In genomic region chr18:77114070-77114563, GRCh38 we compare ENCODE assay signal across 11 cellular contexts. TPM values are rescaled to one million over a fixed set of nuclear protein-coding genes. Genes with fewer than 3 reads are reported as not detected.
A peak's percentile ranks its signal among the peaks of the same experiment; 100 is the strongest.
DNase-seq lines count a peak whose midpoint lies in the region; ATAC-seq, FAIRE-seq and TF ChIP-seq lines count a peak whose summit lies in the region.
"Had no signal": no experiment of that assay in that cellular context is flagged by ENCODE, and none has a peak within 500 bp of the region (broad histone marks: within the 10 kb centered on the region; RNA-seq: fewer than 3 reads in every experiment).

No MANE protein-coding gene starts in this region.

- in situ Hi-C loops in GM23248 (cut with MboI), result no loop called here

- H3F3A ChIP-seq in GM23248 (ENCODE audit: insufficient read depth) (peaks cover 24% of the 10 kb centered on the region), smooth muscle cell (ENCODE audit: low read depth) (peaks cover 5% of the 10 kb centered on the region)

- H4K20me1 ChIP-seq in GM23248 (ENCODE audit: insufficient read depth) (no peaks in the 10 kb centered on the region), smooth muscle cell (ENCODE audit: low read depth) (no peaks in the 10 kb centered on the region)

- H3K9me2 ChIP-seq in GM23248 (ENCODE audit: insufficient read depth), result no peaks in the 10 kb centered on the region

- no peak for ATAC-seq in left lung
- ATAC-seq in GM18505 (IDR thresholded peaks at IDR 0.05; ENCODE audit: unreplicated experiment), result no peak

- peaks cover 13% of the 10 kb centered on the region for H3K4me1 ChIP-seq in GM23248 (ENCODE audit: insufficient read depth)
- H3K4me1 ChIP-seq in adrenal gland (replicated peaks in 1 of 2), result peaks cover 9 to 28% of the 10 kb centered on the region in 2 donors
- H3K4me1 ChIP-seq in left lung, result peaks cover 26 to 64% of the 10 kb centered on the region in 2 donors
- H3K4me1 ChIP-seq in smooth muscle cell (ENCODE audit: low read depth), result peaks cover 4% of the 10 kb centered on the region

- H3K4me3 ChIP-seq in GM23248 (peak overlapping the region; percentile 18; the same call in 1 of the 2 replicates), adrenal gland (no peak overlapping the region), left lung (peak overlapping the region in 1 of 2 donors; percentile 27), smooth muscle cell (peak overlapping the region; percentile 6)

- H3K27me3 ChIP-seq in GM23248 (replicated peaks; ENCODE audit: insufficient read depth), result no peaks in the 10 kb centered on the region
- no peaks in the 10 kb centered on the region for H3K27me3 ChIP-seq in adrenal gland
- H3K27me3 ChIP-seq in left lung, result no peaks in the 10 kb centered on the region
- H3K27me3 ChIP-seq in smooth muscle cell (ENCODE audit: low read depth), result no peaks in the 10 kb centered on the region

- FAIRE-seq in HTR-8/SVneo (lab: Jason Lieb, UNC), result no peak
- FAIRE-seq: endometrium had no signal

- H3K27ac ChIP-seq in GM23248 (peak overlapping the region; percentile 79), adrenal gland (peak overlapping the region in 4 of 5 donors; percentile 42 to 90 (median 77)), left lung (peak overlapping the region; percentile 90 to 96), smooth muscle cell (ENCODE audit: low read depth) (peak overlapping the region; percentile 62)

- H3K9ac ChIP-seq in GM23248 (peak overlapping the region; percentile 67), smooth muscle cell (ENCODE audit: low read depth) (no peak overlapping the region)

- H3K4me2 ChIP-seq in GM23248 (ENCODE audit: unreplicated experiment), result peak overlapping the region; percentile 60
- H3K4me2 ChIP-seq in smooth muscle cell, result peak overlapping the region; percentile 72

- intact Hi-C loops in adrenal gland (cut with DNase I) (no loop called here), left lung (cut with DNase I) (loop anchor here in 1 of 2 donors (10.0 kb wide), 1 partner anchor 49 kb away; no protein-coding TSS in a partner anchor)

- TF ChIP-seq POLR2A in adrenal gland (IDR thresholded peaks at IDR 0.05) (no peak), GM18505 (IDR thresholded peaks at IDR 0.05; ENCODE audit: borderline replicate concordance, extremely low read depth, insufficient read depth, insufficient read length) (no peak)

- no peak for DNase-seq in GM23248
- DNase-seq in adrenal gland, result no peak
- no peak for DNase-seq in left lung
- DNase-seq in smooth muscle cell (lab: John Stamatoyannopoulos, UW; ENCODE audit: unreplicated experiment), result no peak
- no peak for DNase-seq in HTR-8/SVneo (ENCODE audit: insufficient read length, low spot score)
- DNase-seq in T1000 (lab: John Stamatoyannopoulos, UW), result no peak
- DNase-seq in NAMALWA (ENCODE audit: low spot score), result no peak
- DNase-seq: activated T-cell treated with anti-CD3 and anti-CD28 coated beads for 4 hours, NCI-H1417 had no signal

- no peaks in the 10 kb centered on the region for H3K36me3 ChIP-seq in GM23248 (ENCODE audit: low read depth)
- no peaks in the 10 kb centered on the region for H3K36me3 ChIP-seq in adrenal gland (replicated peaks in 1 of 2)
- H3K36me3 ChIP-seq in left lung, result peaks cover 0 to 5% of the 10 kb centered on the region in 2 donors
- no peaks in the 10 kb centered on the region for H3K36me3 ChIP-seq in smooth muscle cell (ENCODE audit: low read depth)

- H3K9me3 ChIP-seq in GM23248 (ENCODE audit: low read depth), result no peaks in the 10 kb centered on the region
- H3K9me3 ChIP-seq in adrenal gland (replicated peaks in 1 of 3), result no peaks in the 10 kb centered on the region
- H3K9me3 ChIP-seq in left lung, result no peaks in the 10 kb centered on the region
- no peaks in the 10 kb centered on the region for H3K9me3 ChIP-seq in smooth muscle cell (replicated peaks; ENCODE audit: low read depth)

- 33 to 35% methylated on average over 5 of the region's 5 CpGs for WGBS in GM23248 (ENCODE audit: low coverage in 1 of 2, low lambda C conversion rate in 2 of 2, missing lambda C conversion rate in 2 of 2), 2 experiments
- WGBS in adrenal gland, 4 donors, result 26 to 43% (median 41%) methylated on average over 5 of the region's 5 CpGs
- 32% methylated on average over 5 of the region's 5 CpGs for WGBS in smooth muscle cell (ENCODE audit: low lambda C conversion rate)

- H3K79me2 ChIP-seq in GM23248 (ENCODE audit: insufficient read depth) (no peaks in the 10 kb centered on the region), smooth muscle cell (ENCODE audit: low read depth) (no peaks in the 10 kb centered on the region)

- no peak for TF ChIP-seq CTCF in adrenal gland (IDR thresholded peaks at IDR 0.05)
- TF ChIP-seq CTCF in left lung (IDR thresholded peaks at IDR 0.05), result no peak
- no peak for TF ChIP-seq CTCF in smooth muscle cell (IDR thresholded peaks at IDR 0.05; ENCODE audit: borderline replicate concordance, insufficient read depth, poor library complexity, severe bottlenecking)

- 0 out of 2 replicates have a peak overlapping the region, but pooled peaks have one; percentile 30 for H2AFZ ChIP-seq in GM23248
- no peak overlapping the region for H2AFZ ChIP-seq in smooth muscle cell (ENCODE audit: low read depth)

RNA-seq across cellular contexts. Expression of gene MBP, which starts 18.5 kb away (rescaled TPM):
- 2.2 and 2.7 TPM in 2 replicates for total RNA-seq in GM23248 (2014; rRNA removed; shearing (Covaris generic))
- polyA plus RNA-seq in GM23248 (2016; fragmentation: Nextera tagmentation; extraction: Ambion mirVana) (2.9 and 3.3 TPM in 2 replicates), adrenal gland (1 to 10 TPM; 3.5 to 7.6 (median 6.2) TPM), smooth muscle cell (1.4 and 6.3 TPM in 2 replicates)
- total RNA-seq in adrenal gland (10 to 100 TPM; 11.2 to 23.7 (median 16.0) TPM), left lung (10 to 100 TPM; 40.5 to 56.7 TPM), smooth muscle cell (4.5 and 5.1 TPM in 2 replicates)

Comparison
In these comparisons a context has a peak if more than half of its experiments do, and no peak if none do; other contexts are left out.
1. H3K4me3 ChIP-seq: peak in GM23248 (single experiment) and smooth muscle cell (single experiment); none in adrenal gland (0 of 4).
2. Peak in every context shown above with its lines, with median percentiles within 50 percentile points of each other: H3K27ac ChIP-seq.